ENCODE assay signal across 8 cellular contexts in the genomic region with DNA sequence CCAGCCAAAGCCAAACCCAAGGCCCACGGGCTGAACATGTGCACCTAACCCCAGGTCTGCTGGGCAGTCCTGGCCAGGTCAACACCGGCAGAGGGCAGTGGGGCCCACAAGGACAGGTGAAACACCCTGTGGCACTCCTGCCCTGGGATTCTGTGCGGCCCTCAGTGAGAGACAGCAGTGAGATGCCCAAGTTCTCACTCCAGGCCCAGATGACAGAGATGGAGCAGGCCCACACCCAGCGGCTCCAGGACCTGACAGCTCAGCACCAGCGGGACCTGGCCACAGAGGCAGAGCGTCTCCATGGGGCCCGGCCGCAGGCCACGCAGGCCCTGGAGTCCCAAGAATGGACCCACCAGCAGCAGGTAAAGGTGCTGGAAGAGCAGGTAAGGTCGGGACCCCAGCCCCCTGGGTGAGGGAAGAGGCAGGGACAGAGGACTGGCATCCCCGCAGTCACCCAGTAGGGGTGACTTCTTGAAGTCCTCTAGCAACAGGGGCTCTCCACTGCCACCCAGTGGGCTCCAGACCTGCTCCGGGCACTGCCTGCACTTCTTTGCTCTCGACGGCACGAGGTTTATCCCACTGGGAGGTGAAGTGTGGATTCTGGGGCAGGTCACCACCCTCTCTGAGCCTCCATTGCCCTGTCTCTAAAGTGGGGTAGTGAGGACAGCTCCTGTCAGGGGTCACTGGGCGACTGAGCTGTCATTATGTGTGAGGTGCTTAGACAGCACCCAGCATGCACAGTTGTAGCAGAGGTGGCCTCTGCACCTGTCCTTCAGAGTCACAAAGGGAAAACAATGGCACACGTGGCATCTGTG. TPM values are rescaled to one million over a fixed set of nuclear protein-coding genes. Genes with fewer than 3 reads are reported as not detected.
A peak's percentile ranks its signal among the peaks of the same experiment; 100 is the strongest.
DNase-seq lines count a peak whose midpoint lies in the region; ATAC-seq and TF ChIP-seq lines count a peak whose summit lies in the region.

No MANE protein-coding gene starts in this region.

- H3K4me2 ChIP-seq in OCI-LY7 (ENCODE audit: low read length), result no peak overlapping the region

- ATAC-seq in GM18861 (IDR thresholded peaks at IDR 0.05; ENCODE audit: unreplicated experiment) (no peak), HG02885 (IDR thresholded peaks at IDR 0.05; ENCODE audit: poor library complexity, unreplicated experiment) (no peak)

- no peak overlapping the region for H3K27ac ChIP-seq in OCI-LY7 (ENCODE audit: low read depth, low read length, poor library complexity, severe bottlenecking)
- peak overlapping the region in 3 of 8 donors; percentile 77 to 91 (median 81) for H3K27ac ChIP-seq in spleen

- CTCF ChIA-PET in OCI-LY7 (lab: Charles Lee; ENCODE audit: unreplicated experiment), result no interaction called here

- H2AFZ ChIP-seq in OCI-LY7 (ENCODE audit: low read length), result no peak overlapping the region

- POLR2A ChIA-PET in OCI-LY7 (lab: Charles Lee), result no interaction called here

- TF ChIP-seq CTCF in OCI-LY7 (conservative IDR thresholded peaks at IDR 0.05; ENCODE audit: low read length), result peak; percentile 69
- TF ChIP-seq CTCF in fibroblast of mammary gland (conservative IDR thresholded peaks at IDR 0.05; ENCODE audit: control insufficient read depth, insufficient read depth, low read depth, low read length), result peak; percentile 49
- TF ChIP-seq CTCF in spleen (IDR thresholded peaks at IDR 0.05 in 8 of 11, conservative IDR thresholded peaks at IDR 0.05 in 3 of 11), result peak in 9 of 11 experiments; percentile 14 to 65 (median 47)

- no peak for TF ChIP-seq POLR2A in spleen (IDR thresholded peaks at IDR 0.05)

- peak; percentile 48 for DNase-seq in DMS 273 (lab: John Stamatoyannopoulos, UW; ENCODE audit: unreplicated experiment)
- DNase-seq in DMS 273 treated with DMSO at 0.1 percent for 48 hours (lab: John Stamatoyannopoulos, UW), result no peak
- DNase-seq in OCI-LY7 (ENCODE audit: low spot score), result peak; percentile 62
- peak; percentile 40 for DNase-seq in fibroblast of mammary gland (ENCODE audit: low read depth)
- DNase-seq in spleen, result peak; percentile 78
- no peak for DNase-seq in glomerular visceral epithelial cell (ENCODE audit: extremely low spot score)

- H3K27me3 ChIP-seq in spleen (replicated peaks in 1 of 7), result peaks cover 0 to 6% (median 0%) of the 10 kb centered on the region in 7 donors

- no peaks in the 10 kb centered on the region for H3K9me2 ChIP-seq in OCI-LY7 (ENCODE audit: insufficient read depth, low read length)

- H3K36me3 ChIP-seq in OCI-LY7 (ENCODE audit: insufficient read depth, low read length), result no peaks in the 10 kb centered on the region
- no peaks in the 10 kb centered on the region for H3K36me3 ChIP-seq in spleen

- WGBS in spleen, 5 donors, result 79 to 86% (median 81%) methylated on average over 16 to 17 of the region's 17 CpGs

- H3K4me1 ChIP-seq in OCI-LY7 (ENCODE audit: insufficient read depth, low read length, poor library complexity, severe bottlenecking) (peaks cover 13% of the 10 kb centered on the region), spleen (peaks cover 0 to 62% (median 33%) of the 10 kb centered on the region in 6 donors)

- no peaks in the 10 kb centered on the region for H3K79me2 ChIP-seq in OCI-LY7 (ENCODE audit: insufficient read depth, low read depth, low read length)

- no peaks in the 10 kb centered on the region for H3K9me3 ChIP-seq in OCI-LY7 (ENCODE audit: low read length)
- peaks cover 0 to 9% (median 0%) of the 10 kb centered on the region in 8 donors for H3K9me3 ChIP-seq in spleen

- H3K4me3 ChIP-seq in OCI-LY7 (ENCODE audit: low read depth, low read length, poor library complexity, severe bottlenecking) (no peak overlapping the region), fibroblast of mammary gland (ENCODE audit: control insufficient read depth, low read depth, low read length) (no peak overlapping the region), spleen (no peak overlapping the region)

- intact Hi-C loops in OCI-LY7 (cut with micrococcal nuclease; ENCODE audit: unreplicated experiment) (loop anchor here (2.0 kb wide), 1 partner anchor 139 kb away; no protein-coding TSS in a partner anchor), spleen (cut with DNase I; ENCODE audit: low total_unique reads) (no loop called here)

- BruUV-seq in OCI-LY7 (replicated peaks; lab: Mats Ljungman, UMichigan), result no TSS peak

- no peaks in the 10 kb centered on the region for H4K20me1 ChIP-seq in OCI-LY7 (ENCODE audit: insufficient read depth, low read length)

RNA-seq across cellular contexts. Expression of gene SNED1, which starts 8.8 kb away (rescaled TPM):
- total RNA-seq in OCI-LY7 (2014; rRNA removed; shearing (Covaris generic)), result 2.8 and 3.5 TPM in 2 replicates
- total RNA-seq in OCI-LY7 (2022), result 13.6 and 15.3 TPM in 2 replicates
- 10 to 100 TPM; 41.2 to 85.3 (median 66.2) TPM for total RNA-seq in spleen
- 1 to 10 TPM; 2.6 to 9.5 (median 4.6) TPM for polyA plus RNA-seq in spleen

Comparison
In these comparisons a context has a peak if more than half of its experiments do, and no peak if none do; other contexts are left out.
1. DNase-seq: peak in DMS 273 (single experiment), OCI-LY7 (single experiment), fibroblast of mammary gland (single experiment) and spleen (single experiment); none in DMS 273 treated with DMSO at 0.1 percent for 48 hours (single experiment) and glomerular visceral epithelial cell (single experiment).
2. Peak in every context shown above with its lines, with median percentiles within 50 percentile points of each other: CTCF ChIP-seq.